In the genomic region with DNA sequence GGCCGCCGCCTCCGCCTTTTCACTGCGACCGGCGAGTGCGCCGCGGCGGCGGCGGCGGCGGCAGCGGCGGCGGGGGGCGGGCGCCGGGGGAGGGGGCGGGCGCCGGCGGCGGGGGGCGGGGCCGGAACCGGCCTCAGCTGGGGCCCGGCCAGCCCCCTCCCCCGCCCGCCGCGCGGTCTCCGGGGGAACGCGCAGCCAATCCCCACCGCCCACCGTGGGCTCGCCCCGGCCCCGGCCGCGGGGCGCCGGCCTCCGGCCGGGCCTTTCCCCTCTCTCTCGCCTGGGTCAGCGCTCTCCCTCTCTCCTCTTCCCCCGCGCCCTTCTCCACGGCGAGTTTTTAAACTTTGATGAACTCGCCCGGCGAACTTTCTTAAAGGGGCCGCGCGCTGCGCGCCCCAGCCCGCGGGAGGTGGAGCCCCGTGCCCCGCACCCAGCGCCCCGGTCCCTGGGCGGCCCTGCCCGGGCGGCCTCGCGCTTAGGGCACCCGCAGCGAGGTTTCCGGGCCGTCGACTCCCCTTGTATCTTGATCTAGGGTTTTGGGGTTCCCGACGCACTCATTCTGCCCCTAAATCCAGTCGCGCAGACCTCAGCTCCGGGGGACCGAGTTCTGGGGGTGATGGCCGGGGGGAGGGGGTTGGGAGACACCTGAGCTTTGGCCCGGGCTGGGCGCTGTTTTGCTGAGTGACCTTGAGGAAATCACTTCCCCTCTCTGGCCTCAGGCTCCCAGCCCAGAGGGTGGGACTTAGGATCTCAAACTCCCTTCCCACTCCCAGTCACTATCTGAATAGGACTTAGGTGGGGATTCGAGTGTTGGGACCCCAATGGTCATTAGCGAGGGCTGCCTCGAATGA, we compare ENCODE assay signal across 8 cellular contexts. TPM values are rescaled to one million over a fixed set of nuclear protein-coding genes. Genes with fewer than 3 reads are reported as not detected.
DNase-seq lines count a peak whose midpoint lies in the region; ATAC-seq and TF ChIP-seq lines count a peak whose summit lies in the region.

Gene RBPMS2, minus strand, starts transcription at position 39 of the 851 bp plus-strand sequence. CDS start 270 bp downstream, outside the sequence.

- ATAC-seq in activated CD8-positive, alpha-beta T cell treated with anti-CD3 and anti-CD28 coated beads, Interleukin-2, amount 10 ng/mL, durations not matched to agents 7 days and 5 days, result peak; percentile 30
- ATAC-seq in left ventricle myocardium superior (peak; percentile 68), gastrocnemius medialis (peak; percentile 49 to 60), GM21526 (IDR thresholded peaks at IDR 0.05; ENCODE audit: low FRiP score, unreplicated experiment) (no peak)

- TF ChIP-seq CTCF in gastrocnemius medialis (IDR thresholded peaks at IDR 0.05 in 4 of 5, conservative IDR thresholded peaks at IDR 0.05 in 1 of 5), result no peak

- TF ChIP-seq POLR2A in gastrocnemius medialis (IDR thresholded peaks at IDR 0.05), result no peak

- peak within 1 kb of the TSS; percentile 52 to 67 (median 60) for H3K4me3 ChIP-seq in gastrocnemius medialis

- CTCF ChIA-PET in activated CD8-positive, alpha-beta T cell treated with anti-CD3 and anti-CD28 coated beads, Interleukin-2, amount 10 ng/mL, durations not matched to agents 7 days and 5 days (lab: Charles Lee), result no interaction called here

- intact Hi-C loops in left ventricle myocardium superior (cut with micrococcal nuclease), result no loop called here
- intact Hi-C loops in gastrocnemius medialis (cut with DNase I; ENCODE audit: low total_unique reads), result no loop called here

- no peaks in the 10 kb centered on the region for H3K36me3 ChIP-seq in gastrocnemius medialis

- peaks cover 8 to 13% (median 9%) of the 10 kb centered on the region in 3 donors for H3K27me3 ChIP-seq in gastrocnemius medialis

- peaks cover 0 to 3% of the 10 kb centered on the region in 2 donors for H3K4me1 ChIP-seq in gastrocnemius medialis

- no peaks in the 10 kb centered on the region for H3K36me3 Mint-ChIP-seq in activated CD8-positive, alpha-beta T cell treated with anti-CD3 and anti-CD28 coated beads, Interleukin-2, amount 10 ng/mL, durations not matched to agents 7 days and 5 days (ENCODE audit: low read depth)

- in situ Hi-C loops in gastrocnemius medialis (cut with MboI; ENCODE audit: low sequenced_read_pairs in 4 of 4), result no loop called here

- H3K27ac ChIP-seq in gastrocnemius medialis, result peak within 1 kb of the TSS; percentile 52 to 78 (median 63)

- H3K9me3 Mint-ChIP-seq in activated CD8-positive, alpha-beta T cell treated with anti-CD3 and anti-CD28 coated beads, Interleukin-2, amount 10 ng/mL, durations not matched to agents 7 days and 5 days (ENCODE audit: insufficient read depth), result no peaks in the 10 kb centered on the region

- H3K4me1 Mint-ChIP-seq in activated CD8-positive, alpha-beta T cell treated with anti-CD3 and anti-CD28 coated beads, Interleukin-2, amount 10 ng/mL, durations not matched to agents 7 days and 5 days (ENCODE audit: low read depth), result peaks cover 3% of the 10 kb centered on the region

- no peak within 1 kb of the TSS for H3K27ac Mint-ChIP-seq in activated CD8-positive, alpha-beta T cell treated with anti-CD3 and anti-CD28 coated beads, Interleukin-2, amount 10 ng/mL, durations not matched to agents 7 days and 5 days

- DNase-seq in DMS 273 (lab: John Stamatoyannopoulos, UW; ENCODE audit: unreplicated experiment), result peak; percentile 46
- no peak for DNase-seq in DMS 273 treated with DMSO at 0.1 percent for 48 hours (lab: John Stamatoyannopoulos, UW)
- no peak for DNase-seq in activated CD8-positive, alpha-beta T cell treated with anti-CD3 and anti-CD28 coated beads, Interleukin-2, amount 10 ng/mL, durations not matched to agents 7 days and 5 days
- peak; percentile 70 for DNase-seq in left ventricle myocardium superior
- no peak for DNase-seq in gastrocnemius medialis
- DNase-seq in NOMO-1 treated with DMSO at 0.1 percent for 48 hours (lab: John Stamatoyannopoulos, UW; ENCODE audit: unreplicated experiment), result no peak
- DNase-seq in A172 (ENCODE audit: low spot score), result no peak

- peak within 1 kb of the TSS; percentile 53 for H3K4me3 Mint-ChIP-seq in activated CD8-positive, alpha-beta T cell treated with anti-CD3 and anti-CD28 coated beads, Interleukin-2, amount 10 ng/mL, durations not matched to agents 7 days and 5 days

- H3K9me3 ChIP-seq in gastrocnemius medialis, result no peaks in the 10 kb centered on the region

- POLR2A ChIA-PET in activated CD8-positive, alpha-beta T cell treated with anti-CD3 and anti-CD28 coated beads, Interleukin-2, amount 10 ng/mL, durations not matched to agents 7 days and 5 days (lab: Charles Lee), result interaction anchor here (0.6 kb wide), 1 partner anchor 140 kb away, joined by 3 read pairs; no protein-coding TSS in a partner anchor

- H3K27me3 Mint-ChIP-seq in activated CD8-positive, alpha-beta T cell treated with anti-CD3 and anti-CD28 coated beads, Interleukin-2, amount 10 ng/mL, durations not matched to agents 7 days and 5 days (ENCODE audit: low read depth), result peaks cover 65% of the 10 kb centered on the region

RNA-seq across cellular contexts. Expression of gene RBPMS2, which starts in this region (rescaled TPM):
- total RNA-seq in activated CD8-positive, alpha-beta T cell treated with anti-CD3 and anti-CD28 coated beads, Interleukin-2, amount 10 ng/mL, durations not matched to agents 7 days and 5 days, result not detected
- total RNA-seq in left ventricle myocardium superior, result 213 TPM
- total RNA-seq in gastrocnemius medialis, result under 1 TPM; 0.11 to 0.61 (median 0.35) TPM
- 0.50 and 0.53 TPM in 2 replicates for total RNA-seq in A172 (2014; rRNA removed; shearing (Covaris generic))

Comparison
In these comparisons a context has a peak if more than half of its experiments do, and no peak if none do; other contexts are left out.
1. RNA of gene RBPMS2 (total RNA-seq): 213 TPM in left ventricle myocardium superior (single experiment); 0.50 to 0.53 TPM in A172, 0.11 to 0.61 TPM in gastrocnemius medialis and not detected in activated CD8-positive, alpha-beta T cell treated with anti-CD3 and anti-CD28 coated beads, Interleukin-2, amount 10 ng/mL, durations not matched to agents 7 days and 5 days; every median in the first group is over 100 times any median in the second.
2. DNase-seq: peak in DMS 273 (single experiment) and left ventricle myocardium superior (single experiment); none in DMS 273 treated with DMSO at 0.1 percent for 48 hours (single experiment), activated CD8-positive, alpha-beta T cell treated with anti-CD3 and anti-CD28 coated beads, Interleukin-2, amount 10 ng/mL, durations not matched to agents 7 days and 5 days (single experiment), gastrocnemius medialis (0 of 2), NOMO-1 treated with DMSO at 0.1 percent for 48 hours (single experiment) and A172 (single experiment).
3. Peak in ATAC-seq in activated CD8-positive, alpha-beta T cell treated with anti-CD3 and anti-CD28 coated beads, Interleukin-2, amount 10 ng/mL, durations not matched to agents 7 days and 5 days; RNA of the gene not detected or under 1 TPM.
4. Peak in ATAC-seq, H3K4me3 ChIP-seq and H3K27ac ChIP-seq in gastrocnemius medialis; RNA of the gene not detected or under 1 TPM.